ENCODE assay signal across 30 cellular contexts in genomic region chr3:48756640-48757039, GRCh38. TPM values are rescaled to one million over a fixed set of nuclear protein-coding genes. Genes with fewer than 3 reads are reported as not detected.
DNase-seq lines count a peak whose midpoint lies in the region; TF ChIP-seq lines count a peak whose summit lies in the region.
"Had no signal": no experiment of that assay in that cellular context is flagged by ENCODE, and none has a peak within 500 bp of the region (broad histone marks: within the 10 kb centered on the region; RNA-seq: fewer than 3 reads in every experiment).

No MANE protein-coding gene starts in this region.

- no peak overlapping the region for H2AFZ ChIP-seq in mammary epithelial cell (ENCODE audit: low read depth, low read length)

- dilution Hi-C loops in mammary epithelial cell (cut with HindIII; ENCODE audit: low sequenced_read_pairs) = no loop called here

- peak; percentile 15 for DNase-seq in activated CD4-positive, alpha-beta T cell treated with anti-CD3 and anti-CD28 coated beads for 48 hours
- DNase-seq in activated CD4-positive, alpha-beta T cell treated with anti-CD3 and anti-CD28 coated beads, Interleukin-2, amount 10 ng/mL, durations not matched to agents 24 days and 14 days = no peak
- DNase-seq in COLO829 (ENCODE audit: low spot score) = peak; percentile 88
- DNase-seq in SIG-M5 (lab: John Stamatoyannopoulos, UW) = no peak
- no peak for DNase-seq in mammary epithelial cell
- DNase-seq in foreskin fibroblast = no peak
- DNase-seq: activated B cell treated with CpG ODN at 0.5 μM for 24 hours; activated CD4-positive, alpha-beta T cell treated with anti-CD3 and anti-CD28 coated beads, Interleukin-2, amount 50 U/mL, for 48 hours; activated naive CD4-positive, alpha-beta T cell treated with Interleukin-2 at 50 U/mL for 16 hours; activated T-cell treated with anti-CD3 and anti-CD28 coated beads, Interleukin-2, amount 50 U/mL, for 4 hours; amygdala; colonic mucosa; DND-41; effector CD8-positive, alpha-beta T cell; HCEC 1CT; immature natural killer cell; left cardiac atrium; MV-4-11; NCI-H1436 treated with DMSO at 0.1 percent for 48 hours; NCI-H2107; NCI-H446 treated with DMSO at 0.1 percent for 48 hours; SJCRH30; stomach; tibial artery had no signal

- no peak overlapping the region for H3K4me3 Mint-ChIP-seq in activated CD4-positive, alpha-beta T cell treated with anti-CD3 and anti-CD28 coated beads, Interleukin-2, amount 10 ng/mL, durations not matched to agents 24 days and 14 days
- H3K4me3 Mint-ChIP-seq: activated B cell treated with CpG ODN at 0.5 μM for 24 hours; activated T-cell treated with anti-CD3 and anti-CD28 coated beads, Interleukin-2, amount 50 U/mL, for 4 hours; immature natural killer cell; nephron had no signal

- no peak overlapping the region for H3K9ac ChIP-seq in mammary epithelial cell (ENCODE audit: insufficient read depth, low read length)

- H3K36me3 ChIP-seq in mesodermal cell (ENCODE audit: control insufficient read depth, insufficient read depth, low read length) (peaks cover 3% of the 10 kb centered on the region), mammary epithelial cell (ENCODE audit: insufficient read depth, low read length) (peaks cover 2% of the 10 kb centered on the region)
- H3K36me3 ChIP-seq: colonic mucosa had no signal

- no peaks in the 10 kb centered on the region for H3K9me3 Mint-ChIP-seq in activated CD4-positive, alpha-beta T cell treated with anti-CD3 and anti-CD28 coated beads, Interleukin-2, amount 10 ng/mL, durations not matched to agents 24 days and 14 days
- H3K9me3 Mint-ChIP-seq: activated B cell treated with CpG ODN at 0.5 μM for 24 hours; activated T-cell treated with anti-CD3 and anti-CD28 coated beads, Interleukin-2, amount 50 U/mL, for 4 hours; immature natural killer cell; nephron had no signal

- intact Hi-C loops in activated CD4-positive, alpha-beta T cell treated with anti-CD3 and anti-CD28 coated beads, Interleukin-2, amount 10 ng/mL, durations not matched to agents 24 days and 14 days (cut with micrococcal nuclease) = no loop called here
- intact Hi-C loops in mammary epithelial cell (cut with micrococcal nuclease) = no loop called here

- in situ Hi-C loops in mammary epithelial cell (cut with MboI; ENCODE audit: low sequenced_read_pairs in 2 of 2) = no loop called here

- H3K9me3 ChIP-seq in mesodermal cell (ENCODE audit: control insufficient read depth, low read length) = no peaks in the 10 kb centered on the region
- H3K9me3 ChIP-seq in mammary epithelial cell (replicated peaks; ENCODE audit: insufficient read depth, low read length) = no peaks in the 10 kb centered on the region
- H3K9me3 ChIP-seq: colonic mucosa, SJCRH30, stomach, tibial artery, vagina had no signal

- H3K4me1 ChIP-seq in mesodermal cell (ENCODE audit: control insufficient read depth, insufficient read depth, low read length, poor library complexity, severe bottlenecking) (no peaks in the 10 kb centered on the region), mammary epithelial cell (ENCODE audit: insufficient read depth, low read length) (peaks cover 5% of the 10 kb centered on the region)
- H3K4me1 ChIP-seq: colonic mucosa, SJCRH30, stomach, tibial artery, vagina had no signal

- H3K79me2 ChIP-seq in mammary epithelial cell (ENCODE audit: insufficient read depth, low read length) = no peaks in the 10 kb centered on the region

- no peaks in the 10 kb centered on the region for H3K27me3 ChIP-seq in mammary epithelial cell (ENCODE audit: insufficient read depth, low read length)
- H3K27me3 ChIP-seq: colonic mucosa, SJCRH30, stomach, tibial artery, vagina had no signal

- no peak overlapping the region for H3K4me2 ChIP-seq in mammary epithelial cell (ENCODE audit: insufficient read depth, low read depth, low read length)

- no peaks in the 10 kb centered on the region for H3K4me1 Mint-ChIP-seq in activated CD4-positive, alpha-beta T cell treated with anti-CD3 and anti-CD28 coated beads, Interleukin-2, amount 10 ng/mL, durations not matched to agents 24 days and 14 days
- H3K4me1 Mint-ChIP-seq: activated B cell treated with CpG ODN at 0.5 μM for 24 hours, immature natural killer cell, nephron had no signal

- WGBS in mesodermal cell (ENCODE audit: insufficient coverage in 2 of 2), 2 experiments = 88 to 100% methylated on average over 1 to 4 of the region's 5 CpGs
- WGBS in mammary epithelial cell (ENCODE audit: low coverage, missing lambda C conversion rate) = 100% methylated on average over 5 of the region's 5 CpGs

- H3K27me3 Mint-ChIP-seq in activated CD4-positive, alpha-beta T cell treated with anti-CD3 and anti-CD28 coated beads, Interleukin-2, amount 10 ng/mL, durations not matched to agents 24 days and 14 days = no peaks in the 10 kb centered on the region
- H3K27me3 Mint-ChIP-seq: activated B cell treated with CpG ODN at 0.5 μM for 24 hours had no signal

- H3K36me3 Mint-ChIP-seq in activated CD4-positive, alpha-beta T cell treated with anti-CD3 and anti-CD28 coated beads, Interleukin-2, amount 10 ng/mL, durations not matched to agents 24 days and 14 days (ENCODE audit: low read depth) = peaks cover 6% of the 10 kb centered on the region

- TF ChIP-seq CTCF in mammary epithelial cell (conservative IDR thresholded peaks at IDR 0.05 in 1 of 2, IDR thresholded peaks at IDR 0.05 in 1 of 2; ENCODE audit: extremely low read depth in 1 of 2, insufficient read depth in 1 of 2, low read depth in 1 of 2, low read length in 2 of 2) = no peak
- TF ChIP-seq CTCF in foreskin fibroblast (IDR thresholded peaks at IDR 0.05; ENCODE audit: low read depth, low read length) = no peak

- H4K20me1 ChIP-seq in mammary epithelial cell (ENCODE audit: insufficient read depth, low read length) = no peaks in the 10 kb centered on the region

- CTCF ChIA-PET in mammary epithelial cell (lab: Charles Lee; ENCODE audit: low non-redundant PET) = no interaction called here

- BruUV-seq in mammary epithelial cell (replicated peaks; lab: Mats Ljungman, UMichigan) = no TSS peak

- H3K4me3 ChIP-seq in mesodermal cell (ENCODE audit: extremely low read depth, insufficient read depth, low read length, poor library complexity, severe bottlenecking) (no peak overlapping the region), mammary epithelial cell (replicated peaks in 1 of 3; ENCODE audit: insufficient read depth in 1 of 3, low read depth in 2 of 3, low read length in 3 of 3) (no peak overlapping the region), foreskin fibroblast (ENCODE audit: low read depth in 1 of 2, low read length in 2 of 2) (no peak overlapping the region)
- H3K4me3 ChIP-seq: colonic mucosa, lung, SJCRH30, stomach, tibial artery, vagina had no signal

- H3K27ac ChIP-seq in angular gyrus (ENCODE audit: low read depth, low read length) (peak overlapping the region; percentile 50), mesodermal cell (ENCODE audit: low read depth, low read length, severe bottlenecking) (peak overlapping the region; percentile 57), mammary epithelial cell (ENCODE audit: insufficient read depth, low read depth, low read length) (no peak overlapping the region)
- H3K27ac ChIP-seq: C4-2B, colonic mucosa, SJCRH30, stomach, tibial artery, vagina had no signal

- no peak overlapping the region for H3K27ac Mint-ChIP-seq in activated CD4-positive, alpha-beta T cell treated with anti-CD3 and anti-CD28 coated beads, Interleukin-2, amount 10 ng/mL, durations not matched to agents 24 days and 14 days
- H3K27ac Mint-ChIP-seq: activated B cell treated with CpG ODN at 0.5 μM for 24 hours, nephron had no signal

RNA-seq across cellular contexts. Expression of gene IP6K2, which starts 39.6 kb away (rescaled TPM):
- 57.9 and 58.4 TPM in 2 replicates for total RNA-seq in activated CD4-positive, alpha-beta T cell treated with anti-CD3 and anti-CD28 coated beads, Interleukin-2, amount 10 ng/mL, durations not matched to agents 24 days and 14 days
- polyA plus RNA-seq in mesodermal cell (2013, experiment 1 of 2) = 155 TPM
- polyA plus RNA-seq in mesodermal cell (2013, experiment 2 of 2) = 132 TPM
- 10 to 100 TPM; 62.7 to 95.8 TPM for total RNA-seq in mammary epithelial cell
- 94.7 TPM for polyA plus RNA-seq in mammary epithelial cell
- polyA minus RNA-seq in mammary epithelial cell = 33.8 TPM

Comparison
In these comparisons a context has a peak if more than half of its experiments do, and no peak if none do; other contexts are left out.
1. DNase-seq: peak in activated CD4-positive, alpha-beta T cell treated with anti-CD3 and anti-CD28 coated beads for 48 hours (single experiment) and COLO829 (single experiment); none in activated CD4-positive, alpha-beta T cell treated with anti-CD3 and anti-CD28 coated beads, Interleukin-2, amount 10 ng/mL, durations not matched to agents 24 days and 14 days (single experiment), SIG-M5 (single experiment), mammary epithelial cell (single experiment) and foreskin fibroblast (0 of 2).